In genomic region chr4:80133240-80133783, GRCh38 we compare ENCODE assay signal across 2 cellular contexts.
TF ChIP-seq lines count a peak whose summit lies in the region.

No MANE protein-coding gene starts in this region.

TF ChIP-seq in IMR-90, 13 proteins besides CTCF, POLR2A, EP300 and RAD21:
- no peak for TF ChIP-seq FOS (IDR thresholded peaks at IDR 0.05; ENCODE audit: low read depth, low read length)
- TF ChIP-seq MAFK (IDR thresholded peaks at IDR 0.05; ENCODE audit: low read depth, low read length), result peak; percentile 40; the same call in 1 of the 2 replicates

TF ChIP-seq in H1, 55 proteins besides CTCF, POLR2A, EP300 and RAD21:
- no peak for TF ChIP-seq BRCA1 (IDR thresholded peaks at IDR 0.05; ENCODE audit: low read depth, low read length)
